Comparison of ENCODE assay signal across 1 cellular context in genomic region chr14:96574633-96575191, GRCh38.
TF ChIP-seq lines count a peak whose summit lies in the region.

No MANE protein-coding gene starts in this region.

TF ChIP-seq in GM23338, 12 proteins besides CTCF, POLR2A, EP300 and RAD21 (continued from another document):
- TF ChIP-seq REST (IDR thresholded peaks at IDR 0.05; ENCODE audit: unreplicated experiment) (no peak), ZNF114 (CRISPR knock-in tag; IDR thresholded peaks at IDR 0.05) (no peak), POLR2AphosphoS5 (IDR thresholded peaks at IDR 0.05; ENCODE audit: low read depth) (no peak), CREB1 (CRISPR knock-in tag; IDR thresholded peaks at IDR 0.05; ENCODE audit: low read depth) (no peak), EZH2phosphoT487 (IDR thresholded peaks at IDR 0.05; ENCODE audit: unreplicated experiment) (no peak), JUNB (IDR thresholded peaks at IDR 0.05; ENCODE audit: unreplicated experiment) (no peak)
- TF ChIP-seq, protein P1, sequence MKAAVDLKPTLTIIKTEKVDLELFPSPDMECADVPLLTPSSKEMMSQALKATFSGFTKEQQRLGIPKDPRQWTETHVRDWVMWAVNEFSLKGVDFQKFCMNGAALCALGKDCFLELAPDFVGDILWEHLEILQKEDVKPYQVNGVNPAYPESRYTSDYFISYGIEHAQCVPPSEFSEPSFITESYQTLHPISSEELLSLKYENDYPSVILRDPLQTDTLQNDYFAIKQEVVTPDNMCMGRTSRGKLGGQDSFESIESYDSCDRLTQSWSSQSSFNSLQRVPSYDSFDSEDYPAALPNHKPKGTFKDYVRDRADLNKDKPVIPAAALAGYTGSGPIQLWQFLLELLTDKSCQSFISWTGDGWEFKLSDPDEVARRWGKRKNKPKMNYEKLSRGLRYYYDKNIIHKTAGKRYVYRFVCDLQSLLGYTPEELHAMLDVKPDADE (IDR thresholded peaks at IDR 0.05): no peak
